Comparison of ENCODE assay signal across 1 cellular context in the genomic region with DNA sequence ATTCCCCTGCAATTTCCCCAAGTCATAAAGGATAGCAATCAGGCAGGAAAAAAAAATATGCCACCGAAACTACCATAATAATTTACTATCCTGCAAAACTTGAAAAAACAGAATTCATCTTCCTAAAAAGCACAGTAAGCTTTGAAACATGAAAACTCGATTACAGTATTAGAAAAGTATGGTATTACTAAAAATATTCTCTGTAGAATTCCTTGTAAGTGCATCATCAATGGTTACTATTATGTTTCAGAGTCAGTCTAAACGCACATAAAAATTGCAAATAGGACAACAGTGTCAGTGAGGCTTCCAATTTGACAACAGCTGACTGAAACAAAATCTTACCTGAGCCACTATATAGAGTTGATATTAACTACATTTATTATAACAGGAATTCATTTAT.
TF ChIP-seq lines count a peak whose summit lies in the region.

No MANE protein-coding gene starts in this region.

TF ChIP-seq in GM12878, 131 proteins besides CTCF, POLR2A, EP300 and RAD21 (continued from another document):
- TF ChIP-seq ESRRA (IDR thresholded peaks at IDR 0.05; ENCODE audit: low read length) (no peak), MXI1 (IDR thresholded peaks at IDR 0.05; ENCODE audit: low read depth, low read length) (no peak), SUPT20H (IDR thresholded peaks at IDR 0.05; ENCODE audit: borderline replicate concordance, control insufficient read depth, low read depth, low read length) (no peak), SIX5 (IDR thresholded peaks at IDR 0.05; ENCODE audit: low read depth, low read length, severe bottlenecking) (no peak), CHD1 (IDR thresholded peaks at IDR 0.05; ENCODE audit: low read depth, low read length) (no peak), YBX1 (IDR thresholded peaks at IDR 0.05) (no peak), POLR2AphosphoS5 (IDR thresholded peaks at IDR 0.05; ENCODE audit: low read length) (no peak), ZBED1 (IDR thresholded peaks at IDR 0.05; ENCODE audit: borderline replicate concordance) (no peak), IKZF1 (conservative IDR thresholded peaks at IDR 0.05) (no peak), ZNF274 (IDR thresholded peaks at IDR 0.05; ENCODE audit: insufficient read depth, insufficient read length) (no peak), NBN (IDR thresholded peaks at IDR 0.05) (no peak), BHLHE40 (IDR thresholded peaks at IDR 0.05; ENCODE audit: borderline replicate concordance in 1 of 2, low read depth in 2 of 2, low read length in 1 of 2) (no peak), ZNF622 (IDR thresholded peaks at IDR 0.05) (no peak), RELA (IDR thresholded peaks at IDR 0.05; ENCODE audit: borderline replicate concordance, partially characterized antibody) (no peak), SRF (IDR thresholded peaks at IDR 0.05; ENCODE audit: low read depth in 2 of 2, low read length in 2 of 2) (no peak), STAT3 (IDR thresholded peaks at IDR 0.05; ENCODE audit: low read depth, low read length) (no peak)
- TF ChIP-seq, protein P1, sequence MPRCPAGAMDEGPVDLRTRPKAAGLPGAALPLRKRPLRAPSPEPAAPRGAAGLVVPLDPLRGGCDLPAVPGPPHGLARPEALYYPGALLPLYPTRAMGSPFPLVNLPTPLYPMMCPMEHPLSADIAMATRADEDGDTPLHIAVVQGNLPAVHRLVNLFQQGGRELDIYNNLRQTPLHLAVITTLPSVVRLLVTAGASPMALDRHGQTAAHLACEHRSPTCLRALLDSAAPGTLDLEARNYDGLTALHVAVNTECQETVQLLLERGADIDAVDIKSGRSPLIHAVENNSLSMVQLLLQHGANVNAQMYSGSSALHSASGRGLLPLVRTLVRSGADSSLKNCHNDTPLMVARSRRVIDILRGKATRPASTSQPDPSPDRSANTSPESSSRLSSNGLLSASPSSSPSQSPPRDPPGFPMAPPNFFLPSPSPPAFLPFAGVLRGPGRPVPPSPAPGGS (IDR thresholded peaks at IDR 0.05; ENCODE audit: borderline replicate concordance, insufficient read depth, low read depth, low read length, poor library complexity, severe bottlenecking) = no peak
- TF ChIP-seq, protein P2, sequence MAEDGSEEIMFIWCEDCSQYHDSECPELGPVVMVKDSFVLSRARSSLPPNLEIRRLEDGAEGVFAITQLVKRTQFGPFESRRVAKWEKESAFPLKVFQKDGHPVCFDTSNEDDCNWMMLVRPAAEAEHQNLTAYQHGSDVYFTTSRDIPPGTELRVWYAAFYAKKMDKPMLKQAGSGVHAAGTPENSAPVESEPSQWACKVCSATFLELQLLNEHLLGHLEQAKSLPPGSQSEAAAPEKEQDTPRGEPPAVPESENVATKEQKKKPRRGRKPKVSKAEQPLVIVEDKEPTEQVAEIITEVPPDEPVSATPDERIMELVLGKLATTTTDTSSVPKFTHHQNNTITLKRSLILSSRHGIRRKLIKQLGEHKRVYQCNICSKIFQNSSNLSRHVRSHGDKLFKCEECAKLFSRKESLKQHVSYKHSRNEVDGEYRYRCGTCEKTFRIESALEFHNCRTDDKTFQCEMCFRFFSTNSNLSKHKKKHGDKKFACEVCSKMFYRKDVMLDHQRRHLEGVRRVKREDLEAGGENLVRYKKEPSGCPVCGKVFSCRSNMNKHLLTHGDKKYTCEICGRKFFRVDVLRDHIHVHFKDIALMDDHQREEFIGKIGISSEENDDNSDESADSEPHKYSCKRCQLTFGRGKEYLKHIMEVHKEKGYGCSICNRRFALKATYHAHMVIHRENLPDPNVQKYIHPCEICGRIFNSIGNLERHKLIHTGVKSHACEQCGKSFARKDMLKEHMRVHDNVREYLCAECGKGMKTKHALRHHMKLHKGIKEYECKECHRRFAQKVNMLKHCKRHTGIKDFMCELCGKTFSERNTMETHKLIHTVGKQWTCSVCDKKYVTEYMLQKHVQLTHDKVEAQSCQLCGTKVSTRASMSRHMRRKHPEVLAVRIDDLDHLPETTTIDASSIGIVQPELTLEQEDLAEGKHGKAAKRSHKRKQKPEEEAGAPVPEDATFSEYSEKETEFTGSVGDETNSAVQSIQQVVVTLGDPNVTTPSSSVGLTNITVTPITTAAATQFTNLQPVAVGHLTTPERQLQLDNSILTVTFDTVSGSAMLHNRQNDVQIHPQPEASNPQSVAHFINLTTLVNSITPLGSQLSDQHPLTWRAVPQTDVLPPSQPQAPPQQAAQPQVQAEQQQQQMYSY (CRISPR knock-in tag; IDR thresholded peaks at IDR 0.05) = no peak
- TF ChIP-seq, protein P3, sequence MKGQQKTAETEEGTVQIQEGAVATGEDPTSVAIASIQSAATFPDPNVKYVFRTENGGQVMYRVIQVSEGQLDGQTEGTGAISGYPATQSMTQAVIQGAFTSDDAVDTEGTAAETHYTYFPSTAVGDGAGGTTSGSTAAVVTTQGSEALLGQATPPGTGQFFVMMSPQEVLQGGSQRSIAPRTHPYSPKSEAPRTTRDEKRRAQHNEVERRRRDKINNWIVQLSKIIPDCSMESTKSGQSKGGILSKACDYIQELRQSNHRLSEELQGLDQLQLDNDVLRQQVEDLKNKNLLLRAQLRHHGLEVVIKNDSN (IDR thresholded peaks at IDR 0.05; ENCODE audit: borderline replicate concordance, extremely low read length, insufficient read depth, low read depth, low read length) = no peak
